8 cellular contexts compared by ENCODE assay signal in the genomic region with DNA sequence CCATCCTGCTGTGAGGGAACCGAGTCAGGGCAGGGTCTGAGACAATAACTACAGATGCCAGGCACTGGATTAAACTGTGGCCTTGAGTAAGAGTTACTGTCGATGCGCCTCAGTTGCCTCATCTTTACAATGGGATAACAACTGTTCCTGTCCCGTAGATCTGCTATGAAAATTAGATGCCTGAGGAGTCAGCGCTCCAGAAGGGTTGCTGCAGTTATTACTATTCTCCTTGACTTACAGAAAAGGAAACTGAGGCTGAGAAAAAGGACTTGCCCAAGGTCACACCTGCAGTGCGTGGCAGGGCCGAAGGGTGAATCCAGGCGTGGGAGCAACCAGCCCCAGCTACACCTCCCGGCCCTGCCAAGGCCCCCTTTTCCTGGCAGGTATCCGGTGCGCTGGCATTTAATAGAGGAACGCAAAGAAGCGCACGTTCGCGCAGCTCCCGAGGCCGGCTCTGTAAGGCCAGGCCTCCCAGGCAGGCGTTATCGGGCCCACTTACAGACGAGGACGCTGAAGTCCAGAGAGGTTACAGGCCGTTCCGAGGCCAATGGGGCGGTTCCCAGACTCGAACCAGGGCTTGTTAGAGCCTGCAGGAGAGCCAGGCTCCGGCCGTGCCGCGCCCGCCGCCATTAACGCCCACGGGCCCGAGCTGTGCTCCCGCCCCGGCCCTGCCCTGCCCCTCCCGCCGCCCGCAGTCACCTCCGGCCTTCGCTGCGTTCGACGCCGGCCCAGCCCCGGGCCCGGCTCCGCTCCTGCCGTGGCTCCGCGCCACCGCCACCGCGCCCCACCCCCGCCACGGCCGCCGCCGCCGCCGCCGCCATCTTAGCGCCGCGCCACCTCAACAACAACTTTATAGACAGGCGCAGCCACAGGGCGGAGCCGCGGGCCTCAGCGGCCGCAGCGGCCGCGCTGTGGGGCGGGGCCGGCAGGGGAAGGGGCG. TPM values are rescaled to one million over a fixed set of nuclear protein-coding genes. Genes with fewer than 3 reads are reported as not detected.
A peak's percentile ranks its signal among the peaks of the same experiment; 100 is the strongest.
DNase-seq lines count a peak whose midpoint lies in the region; ATAC-seq and TF ChIP-seq lines count a peak whose summit lies in the region.

Gene C11orf68, minus strand, starts transcription at position 852 of the 940 bp plus-strand sequence. Its CDS starts 31 bp downstream, at position 821.

- H3K4ac ChIP-seq in mesenchymal stem cell (ENCODE audit: low read depth in 1 of 2, low read length in 2 of 2) = peak within 1 kb of the TSS; percentile 94 to 98

- peak within 1 kb of the TSS; percentile 100 for H2BK120ac ChIP-seq in mesenchymal stem cell (ENCODE audit: low read depth, low read length)

- H3K9me3 Mint-ChIP-seq in type B pancreatic cell = no peaks in the 10 kb centered on the region

- peak within 1 kb of the TSS; percentile 91 for H2BK5ac ChIP-seq in mesenchymal stem cell (ENCODE audit: low read depth, low read length, poor library complexity, severe bottlenecking)

- H3K9me3 ChIP-seq in OCI-LY7 (ENCODE audit: low read length) (no peaks in the 10 kb centered on the region), mesenchymal stem cell (ENCODE audit: control insufficient read depth, low read length) (no peaks in the 10 kb centered on the region)

- peaks cover 4% of the 10 kb centered on the region for H3K36me3 Mint-ChIP-seq in type B pancreatic cell

- POLR2A ChIA-PET in OCI-LY7 (lab: Charles Lee) = interaction anchor here (0.6 kb wide), 1 partner anchor 68 kb away, joined by 3 read pairs; no protein-coding TSS in a partner anchor

- H3K4me3 ChIP-seq in OCI-LY7 (ENCODE audit: low read depth, low read length, poor library complexity, severe bottlenecking) = peak within 1 kb of the TSS; percentile 85
- H3K4me3 ChIP-seq in mesenchymal stem cell (ENCODE audit: insufficient read depth in 1 of 2, low read depth in 1 of 2, low read length in 2 of 2) = peak within 1 kb of the TSS; percentile 91 to 98

- peak within 1 kb of the TSS; percentile 94 to 98 for H3K18ac ChIP-seq in mesenchymal stem cell (ENCODE audit: low read depth in 1 of 2, low read length in 2 of 2)

- peak within 1 kb of the TSS; percentile 93 for H2AK5ac ChIP-seq in mesenchymal stem cell (ENCODE audit: low read length, severe bottlenecking)

- peaks cover 12% of the 10 kb centered on the region for H3K79me1 ChIP-seq in mesenchymal stem cell (replicated peaks; ENCODE audit: low read length, poor library complexity, severe bottlenecking)

- BruUV-seq in OCI-LY7 (replicated peaks; lab: Mats Ljungman, UMichigan) = TSS peak; percentile 63

- 7% methylated on average over 66 of the region's 78 CpGs for WGBS in mesenchymal stem cell

- H3K4me1 Mint-ChIP-seq in type B pancreatic cell (ENCODE audit: unreplicated experiment) = peaks cover 16% of the 10 kb centered on the region

- peak within 1 kb of the TSS; percentile 91 for H2BK15ac ChIP-seq in mesenchymal stem cell (ENCODE audit: low read depth, poor library complexity, severe bottlenecking)

- TF ChIP-seq CTCF in OCI-LY7 (conservative IDR thresholded peaks at IDR 0.05; ENCODE audit: low read length) = no peak
- TF ChIP-seq CTCF in type B pancreatic cell (conservative IDR thresholded peaks at IDR 0.05) = no peak

- H2BK12ac ChIP-seq in mesenchymal stem cell (ENCODE audit: low read length in 2 of 2) = peak within 1 kb of the TSS; percentile 70 to 95

- H3K9ac ChIP-seq in mesenchymal stem cell (ENCODE audit: low read length) = peak within 1 kb of the TSS; percentile 98

- DNase-seq in stimulated activated CD8-positive, alpha-beta memory T cell treated with anti-CD3 and anti-CD28 coated beads, Interleukin-12 subunit alpha, Interleukin-12 subunit beta, amount 100 ng/mL, for 24 hours (ENCODE audit: extremely low read depth) = peak; percentile 33
- no peak for DNase-seq in stimulated activated CD8-positive, alpha-beta memory T cell treated with anti-CD3 and anti-CD28 coated beads, Interleukin-4, amount 100 ng/mL, for 48 hours
- DNase-seq in OCI-LY7 (ENCODE audit: low spot score) (no peak), dermis blood vessel endothelial cell (peak; percentile 57), mesenchymal stem cell (no peak), type B pancreatic cell (ENCODE audit: extremely low spot score, unreplicated experiment) (no peak), AML-193 (lab: John Stamatoyannopoulos, UW) (no peak)

- H3K27me3 Mint-ChIP-seq in type B pancreatic cell = no peaks in the 10 kb centered on the region

- H4K91ac ChIP-seq in mesenchymal stem cell (ENCODE audit: low read length) = peak within 1 kb of the TSS; percentile 99

- ATAC-seq in HG02852 (IDR thresholded peaks at IDR 0.05; ENCODE audit: unreplicated experiment) = peak; percentile 48

- peak within 1 kb of the TSS; percentile 91 for H3K4me3 Mint-ChIP-seq in type B pancreatic cell

- H3K79me2 ChIP-seq in OCI-LY7 (ENCODE audit: insufficient read depth, low read depth, low read length) = peaks cover 11% of the 10 kb centered on the region; the same call in 1 of the 2 replicates

- intact Hi-C loops in OCI-LY7 (cut with micrococcal nuclease; ENCODE audit: unreplicated experiment) = loop anchor here (1.0 to 2.0 kb wide), 4 partner anchors 18 to 84 kb away; partner anchors contain the start of genes BANF1, CCDC85B, CFL1 and EIF1AD

- no peaks in the 10 kb centered on the region for H4K20me1 ChIP-seq in OCI-LY7 (ENCODE audit: insufficient read depth, low read length)

- H3K27ac ChIP-seq in OCI-LY7 (ENCODE audit: low read depth, low read length, poor library complexity, severe bottlenecking) (peak within 1 kb of the TSS; percentile 54), mesenchymal stem cell (ENCODE audit: low read length, poor library complexity, severe bottlenecking) (peak within 1 kb of the TSS; percentile 80)

- H2AFZ ChIP-seq in OCI-LY7 (ENCODE audit: low read length) (peak within 1 kb of the TSS; percentile 33), mesenchymal stem cell (ENCODE audit: low read depth, low read length) (peak within 1 kb of the TSS; percentile 55)

- peaks cover 8% of the 10 kb centered on the region; the same call in 1 of the 2 replicates for H3K36me3 ChIP-seq in OCI-LY7 (ENCODE audit: insufficient read depth, low read length)
- peaks cover 39 to 44% of the 10 kb centered on the region in 2 experiments for H3K36me3 ChIP-seq in mesenchymal stem cell (ENCODE audit: control insufficient read depth in 1 of 2, insufficient read depth in 2 of 2, low read depth in 1 of 2, low read length in 2 of 2)

- H3K14ac ChIP-seq in mesenchymal stem cell (ENCODE audit: low read length in 2 of 2) = peak within 1 kb of the TSS; percentile 94 to 95

- no peaks in the 10 kb centered on the region for H3K27me3 ChIP-seq in mesenchymal stem cell (ENCODE audit: control insufficient read depth in 1 of 2, insufficient read depth in 1 of 2, low read length in 2 of 2)

- peak within 1 kb of the TSS; percentile 79 for H3K27ac Mint-ChIP-seq in type B pancreatic cell

- H4K8ac ChIP-seq in mesenchymal stem cell (ENCODE audit: low read length) = peak within 1 kb of the TSS; percentile 99

- peak within 1 kb of the TSS in 1 of 2 experiments; percentile 95 for H3K23ac ChIP-seq in mesenchymal stem cell (ENCODE audit: low read length in 2 of 2)

- peaks cover 22% of the 10 kb centered on the region for H3K4me1 ChIP-seq in OCI-LY7 (ENCODE audit: insufficient read depth, low read length, poor library complexity, severe bottlenecking)
- peaks cover 51% of the 10 kb centered on the region for H3K4me1 ChIP-seq in mesenchymal stem cell (ENCODE audit: control insufficient read depth, insufficient read depth, low read depth, low read length)

- H3K9me2 ChIP-seq in OCI-LY7 (ENCODE audit: insufficient read depth, low read length) = no peaks in the 10 kb centered on the region

- CTCF ChIA-PET in OCI-LY7 (lab: Charles Lee; ENCODE audit: unreplicated experiment) = no interaction called here

- H3K4me2 ChIP-seq in OCI-LY7 (ENCODE audit: low read length) (peak within 1 kb of the TSS; percentile 94), mesenchymal stem cell (ENCODE audit: low read length, poor library complexity, severe bottlenecking) (peak within 1 kb of the TSS; percentile 96)

RNA-seq across cellular contexts. Expression of gene C11orf68, which starts in this region (rescaled TPM):
- 10.7 and 11.7 TPM in 2 replicates for total RNA-seq in OCI-LY7 (2014; rRNA removed; shearing (Covaris generic))
- total RNA-seq in OCI-LY7 (2022) (26.2 and 28.1 TPM in 2 replicates), dermis blood vessel endothelial cell (17.0 and 20.0 TPM in 2 replicates), type B pancreatic cell (ENCODE audit: low replicate concordance) (27.9 and 31.2 TPM in 2 replicates)
- polyA plus RNA-seq in mesenchymal stem cell (2013, experiment 1 of 2) = 38.9 TPM
- 38.2 TPM for polyA plus RNA-seq in mesenchymal stem cell (2013, experiment 2 of 2)

Comparison
In these comparisons a context has a peak if more than half of its experiments do, and no peak if none do; other contexts are left out.
1. DNase-seq: peak in stimulated activated CD8-positive, alpha-beta memory T cell treated with anti-CD3 and anti-CD28 coated beads, Interleukin-12 subunit alpha, Interleukin-12 subunit beta, amount 100 ng/mL, for 24 hours (single experiment) and dermis blood vessel endothelial cell (single experiment); none in stimulated activated CD8-positive, alpha-beta memory T cell treated with anti-CD3 and anti-CD28 coated beads, Interleukin-4, amount 100 ng/mL, for 48 hours (single experiment), OCI-LY7 (single experiment), mesenchymal stem cell (single experiment), type B pancreatic cell (single experiment) and AML-193 (0 of 2).